Comparison of ENCODE assay signal across 24 cellular contexts in the genomic region with DNA sequence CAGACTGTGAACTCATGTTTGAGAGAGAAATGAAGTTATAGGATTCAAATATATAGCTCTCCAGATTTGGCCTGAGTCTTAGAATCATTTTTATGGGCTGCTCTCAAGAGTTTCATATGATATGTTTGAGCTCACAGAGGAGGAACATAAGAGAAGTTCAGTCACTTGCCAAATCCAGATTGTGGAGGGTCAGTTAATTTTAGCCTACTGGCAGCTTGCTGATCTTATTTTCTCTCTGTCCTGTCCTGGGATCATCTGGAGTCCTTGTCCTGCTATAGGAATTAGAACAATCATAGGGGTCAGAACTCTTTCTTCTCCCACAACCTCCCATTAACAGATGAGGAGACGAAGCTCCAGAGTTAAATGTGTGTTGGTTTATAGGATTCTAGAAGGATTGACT.
"Had no signal": no experiment of that assay in that cellular context is flagged by ENCODE, and none has a peak within 500 bp of the region (broad histone marks: within the 10 kb centered on the region; RNA-seq: fewer than 3 reads in every experiment).

No MANE protein-coding gene starts in this region.

- ATAC-seq: activated CD4-positive, CD25-positive, alpha-beta regulatory T cell treated with anti-CD3 and anti-CD28 coated beads, Interleukin-2, amount 50 U/mL, for 24 hours; activated CD8-positive, alpha-beta T cell treated with anti-CD3 and anti-CD28 coated beads, Interleukin-2, amount 10 ng/mL, durations not matched to agents 7 days and 5 days; Panc1; SK-N-SH treated with all-trans-retinoic acid at 6 μM for 48 hours had no signal

- DNase-seq: activated CD4-positive, alpha-beta T cell treated with anti-CD3 and anti-CD28 coated beads for 4 hours; activated CD8-positive, alpha-beta memory T cell treated with anti-CD3 and anti-CD28 coated beads, Interleukin-2, amount 50 U/mL, for 48 hours; activated CD8-positive, alpha-beta T cell treated with anti-CD3 and anti-CD28 coated beads, Interleukin-2, amount 10 ng/mL, durations not matched to agents 7 days and 5 days; activated naive CD4-positive, alpha-beta T cell treated with anti-CD3 and anti-CD28 coated beads, Interleukin-2, amount 50 U/mL, for 16 hours; activated naive CD8-positive, alpha-beta T cell treated with anti-CD3 and anti-CD28 coated beads, Interleukin-2, amount 10 ng/mL, durations not matched to agents 7 days and 5 days; activated T-cell treated with anti-CD3 and anti-CD28 coated beads, Interleukin-2, amount 50 U/mL, for 1 hour; adrenal gland; anterior cingulate cortex; NCI-H1092 treated with DMSO at 0.1 percent for 48 hours; NCI-H1417 treated with DMSO at 0.1 percent for 48 hours; NCI-H1694; NCI-H2029; NCI-H510A treated with DMSO at 0.1 percent for 48 hours; NCI-H69; NK-92 treated with Interleukin-12 subunit alpha and Interleukin-12 subunit beta, amount 100 ng/mL, for 24 hours; OCI-M1; RPMI8226; SHP77 had no signal

- H3K27ac ChIP-seq: adrenal gland, KMS-11, SJSA1 had no signal

- H3K4me3 Mint-ChIP-seq: activated CD8-positive, alpha-beta T cell treated with anti-CD3 and anti-CD28 coated beads, Interleukin-2, amount 10 ng/mL, durations not matched to agents 7 days and 5 days; activated naive CD8-positive, alpha-beta T cell treated with anti-CD3 and anti-CD28 coated beads, Interleukin-2, amount 10 ng/mL, durations not matched to agents 7 days and 5 days; T-helper 1 cell treated with Interleukin-12 subunit alpha and Interleukin-12 subunit beta and Interleukin-4 antibody, amounts not matched to agents 30 μg/mL and 1 μg/mL, for 36 hours had no signal

- H3K27me3 Mint-ChIP-seq: activated naive CD8-positive, alpha-beta T cell treated with anti-CD3 and anti-CD28 coated beads, Interleukin-2, amount 10 ng/mL, durations not matched to agents 7 days and 5 days had no signal

- H3K27ac Mint-ChIP-seq: activated CD8-positive, alpha-beta T cell treated with anti-CD3 and anti-CD28 coated beads, Interleukin-2, amount 10 ng/mL, durations not matched to agents 7 days and 5 days; activated naive CD8-positive, alpha-beta T cell treated with anti-CD3 and anti-CD28 coated beads, Interleukin-2, amount 10 ng/mL, durations not matched to agents 7 days and 5 days; T-helper 1 cell treated with Interleukin-12 subunit alpha and Interleukin-12 subunit beta and Interleukin-4 antibody, amounts not matched to agents 30 μg/mL and 1 μg/mL, for 36 hours had no signal

- H3K27me3 ChIP-seq: adrenal gland, SJSA1 had no signal

- H3K36me3 ChIP-seq: adrenal gland, SJSA1 had no signal

- H3K4me1 ChIP-seq: adrenal gland had no signal

- H3K9me3 ChIP-seq: adrenal gland, SJSA1 had no signal

- H3K4me3 ChIP-seq: adrenal gland, SJSA1 had no signal
